8 cellular contexts compared by ENCODE assay signal in the genomic region with DNA sequence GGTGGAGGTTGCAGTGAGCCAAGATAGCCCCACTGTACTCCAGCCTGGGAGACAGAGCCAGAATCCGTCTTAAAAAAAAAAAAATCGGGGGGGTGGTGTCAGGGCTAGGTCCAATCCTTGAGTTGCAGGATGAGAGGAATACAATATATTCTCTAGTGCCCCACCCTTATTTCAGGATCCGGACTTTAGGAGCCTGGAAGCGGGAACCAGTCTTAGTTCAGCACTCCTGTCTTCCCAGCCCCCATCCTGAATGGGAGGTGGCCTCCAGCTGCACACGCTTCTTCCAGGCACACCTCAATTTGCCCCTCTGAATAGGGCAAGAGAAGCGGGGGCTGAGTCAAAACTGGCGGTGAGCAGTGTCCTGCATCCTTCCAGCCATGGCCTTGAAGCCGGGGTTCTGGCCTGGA. TPM values are rescaled to one million over a fixed set of nuclear protein-coding genes. Genes with fewer than 3 reads are reported as not detected.
DNase-seq lines count a peak whose midpoint lies in the region; ATAC-seq, FAIRE-seq and TF ChIP-seq lines count a peak whose summit lies in the region.

No MANE protein-coding gene starts in this region.

- POLR2A ChIA-PET in GM12878 (lab: Charles Lee), result interaction anchor here (0.7 to 8.0 kb wide), 6 partner anchors 19 to 316 kb away, joined by 3 to 100 read pairs (median 4); partner anchors contain the start of genes FBXL8, TMEM208 and TRADD

- peak overlapping the region; percentile 99 for H3K4me2 ChIP-seq in GM12878 (ENCODE audit: control insufficient read depth, insufficient read depth)

- ATAC-seq in GM12878 (no peak), upper lobe of left lung (ENCODE audit: low FRiP score in 2 of 2) (no peak), GM21526 (IDR thresholded peaks at IDR 0.05; ENCODE audit: low FRiP score, unreplicated experiment) (no peak)

- H3K36me3 ChIP-seq in GM12878 (ENCODE audit: control insufficient read depth in 2 of 2, insufficient read depth in 2 of 2, low read length in 1 of 2), result no peaks in the 10 kb centered on the region; a peak in 1 of 4 replicates
- no peaks in the 10 kb centered on the region for H3K36me3 ChIP-seq in upper lobe of left lung

- peaks cover 39% of the 10 kb centered on the region for H3K79me2 ChIP-seq in GM12878 (ENCODE audit: control insufficient read depth, insufficient read depth, low read length)

- H3K4me1 ChIP-seq in GM12878 (ENCODE audit: control insufficient read depth, insufficient read depth, low read length) (peaks cover 39% of the 10 kb centered on the region), upper lobe of left lung (peaks cover 68 to 75% (median 72%) of the 10 kb centered on the region in 4 donors)

- H3K9me3 Mint-ChIP-seq in activated naive CD4-positive, alpha-beta T cell treated with anti-CD3 and anti-CD28 coated beads, Interleukin-2, amount 10 ng/mL, durations not matched to agents 7 days and 5 days, result no peaks in the 10 kb centered on the region

- peak overlapping the region; percentile 55 for H2AFZ ChIP-seq in GM12878 (ENCODE audit: control insufficient read depth, low read depth, low read length)

- intact Hi-C loops in GM12878 (cut with micrococcal nuclease; ENCODE audit: unreplicated experiment), result loop anchor here (2.0 kb wide), 2 partner anchors 53 to 61 kb away; partner anchors contain the start of gene E2F4
- intact Hi-C loops in posterior vena cava (cut with DNase I), result no loop called here

- TF ChIP-seq EP300 in GM12878 (IDR thresholded peaks at IDR 0.05; ENCODE audit: borderline replicate concordance in 1 of 2, control insufficient read depth in 1 of 2, low read depth in 2 of 2, low read length in 2 of 2) (no peak), upper lobe of left lung (IDR thresholded peaks at IDR 0.05) (no peak)

- peak overlapping the region; percentile 97 for H3K4me3 ChIP-seq in GM12878
- peak overlapping the region; percentile 60 to 99 (median 94) for H3K4me3 ChIP-seq in upper lobe of left lung

- H3K4me1 Mint-ChIP-seq in activated naive CD4-positive, alpha-beta T cell treated with anti-CD3 and anti-CD28 coated beads, Interleukin-2, amount 10 ng/mL, durations not matched to agents 7 days and 5 days, result peaks cover 62% of the 10 kb centered on the region

- H4K20me1 ChIP-seq in GM12878 (ENCODE audit: control insufficient read depth, insufficient read depth), result no peaks in the 10 kb centered on the region

- no peak for TF ChIP-seq CTCF in GM12878 (IDR thresholded peaks at IDR 0.05 in 2 of 3, conservative IDR thresholded peaks at IDR 0.05 in 1 of 3; ENCODE audit: control insufficient read depth in 2 of 3, extremely low read depth in 1 of 3, insufficient read depth in 1 of 3, low read depth in 3 of 3, low read length in 3 of 3)
- no peak for TF ChIP-seq CTCF in upper lobe of left lung (IDR thresholded peaks at IDR 0.05)

- peaks cover 5% of the 10 kb centered on the region for H3K36me3 Mint-ChIP-seq in activated naive CD4-positive, alpha-beta T cell treated with anti-CD3 and anti-CD28 coated beads, Interleukin-2, amount 10 ng/mL, durations not matched to agents 7 days and 5 days

- H3K27ac ChIP-seq in GM12878 (ENCODE audit: control insufficient read depth, insufficient read depth) (peak overlapping the region; percentile 98), upper lobe of left lung (peak overlapping the region; percentile 93 to 96 (median 95))

- H3K4me3 Mint-ChIP-seq in activated naive CD4-positive, alpha-beta T cell treated with anti-CD3 and anti-CD28 coated beads, Interleukin-2, amount 10 ng/mL, durations not matched to agents 7 days and 5 days, result peak overlapping the region; percentile 77

- in situ Hi-C loops in GM12878 (cut with MboI), result no loop called here

- SMC1A ChIA-PET in GM12878 (lab: Charles Lee; ENCODE audit: uncharacterized antibody, unreplicated experiment), result interaction anchor here (1.1 to 4.1 kb wide), 6 partner anchors 8 to 75 kb away, joined by 3 to 21 read pairs (median 6); partner anchors contain the start of genes E2F4, NOL3 and TMEM208

- BruUV-seq in GM12878 (replicated peaks; lab: Mats Ljungman, UMichigan), result no TSS peak

- no peak for TF ChIP-seq RAD21 in GM12878 (IDR thresholded peaks at IDR 0.05; ENCODE audit: insufficient read depth, low read depth, low read length)

- no peak for DNase-seq in activated naive CD4-positive, alpha-beta T cell treated with anti-CD3 and anti-CD28 coated beads, Interleukin-2, amount 10 ng/mL, durations not matched to agents 7 days and 5 days
- no peak for DNase-seq in activated naive CD4-positive, alpha-beta T cell (lab: John Stamatoyannopoulos, UW)
- DNase-seq in GM12878 (ENCODE audit: low read depth, low spot score) (no peak), medulla oblongata (ENCODE audit: extremely low spot score) (peak; percentile 54), upper lobe of left lung (no peak), posterior vena cava (ENCODE audit: low spot score) (no peak), NCI-H2227 treated with DMSO at 0.1 percent for 48 hours (lab: John Stamatoyannopoulos, UW) (no peak)

- no peak overlapping the region for H3K27ac Mint-ChIP-seq in activated naive CD4-positive, alpha-beta T cell treated with anti-CD3 and anti-CD28 coated beads, Interleukin-2, amount 10 ng/mL, durations not matched to agents 7 days and 5 days

- H3K27me3 ChIP-seq in GM12878 (replicated peaks in 1 of 2; ENCODE audit: control insufficient read depth in 2 of 2, insufficient read depth in 2 of 2, low read length in 1 of 2) (no peaks in the 10 kb centered on the region; a peak in 1 of 4 replicates), upper lobe of left lung (peaks cover 0 to 6% (median 3%) of the 10 kb centered on the region in 4 donors)

- RAD21 ChIA-PET in GM12878 (lab: Charles Lee; ENCODE audit: unreplicated experiment), result interaction anchor here (0.8 to 4.6 kb wide), 8 partner anchors 9 to 318 kb away, joined by 3 to 35 read pairs (median 4); partner anchors contain the start of genes ATP6V0D1, E2F4 and TMEM208

- CTCF ChIA-PET in activated naive CD4-positive, alpha-beta T cell treated with anti-CD3 and anti-CD28 coated beads, Interleukin-2, amount 10 ng/mL, durations not matched to agents 7 days and 5 days (lab: Charles Lee), result interaction anchor here (0.8 to 6.4 kb wide), 5 partner anchors 15 to 216 kb away, joined by 3 to 34 read pairs (median 3); partner anchors contain the start of genes TMEM208 and ZDHHC1
- CTCF ChIA-PET in GM12878 (lab: Yijun Ruan, JAX), result interaction anchor here (0.7 to 4.9 kb wide), 11 partner anchors 15 to 293 kb away, joined by 3 to 29 read pairs (median 3); partner anchors contain the start of genes FBXL8, TMEM208 and TRADD

- peak overlapping the region; percentile 82 for H3K9ac ChIP-seq in GM12878 (ENCODE audit: control insufficient read depth, insufficient read depth, low read length)

- H3K9me3 ChIP-seq in GM12878 (replicated peaks; ENCODE audit: control insufficient read depth, insufficient read depth, low read length), result no peaks in the 10 kb centered on the region
- no peaks in the 10 kb centered on the region for H3K9me3 ChIP-seq in upper lobe of left lung

- no peak for FAIRE-seq in GM12878 (lab: Jason Lieb, UNC)

- peaks cover 32% of the 10 kb centered on the region for H3K27me3 Mint-ChIP-seq in activated naive CD4-positive, alpha-beta T cell treated with anti-CD3 and anti-CD28 coated beads, Interleukin-2, amount 10 ng/mL, durations not matched to agents 7 days and 5 days

- WGBS in GM12878 (ENCODE audit: insufficient coverage, insufficient replicate concordance, low lambda C conversion rate, missing lambda C conversion rate), result under 1% methylated on average over 8 of the region's 8 CpGs
- 16 to 23% methylated on average over 5 to 8 of the region's 8 CpGs for WGBS in upper lobe of left lung, 2 donors

- TF ChIP-seq POLR2A in GM12878 (IDR thresholded peaks at IDR 0.05; ENCODE audit: low read depth, low read length), result no peak
- TF ChIP-seq POLR2A in upper lobe of left lung (IDR thresholded peaks at IDR 0.05), result no peak

RNA-seq across cellular contexts. Expression of gene FHOD1, which starts 1.6 kb away (rescaled TPM):
- total RNA-seq in GM12878 (2013; cell fraction: nucleolus; rRNA removed), result 48.1 and 49.7 TPM in 2 replicates
- total RNA-seq in GM12878 (2014; rRNA removed) (26.0 and 31.7 TPM in 2 replicates), GM12878 (2014; rRNA removed; fragmentation: Illumina TruSeq; extraction: Trizol) (8.9 and 10.6 TPM in 2 replicates), GM12878 (2021) (65.6 and 65.7 TPM in 2 replicates), upper lobe of left lung (100 to 1,000 TPM in 2 of 6 donors, 10 to 100 TPM in 4; 26.0 to 310 (median 91.0) TPM), posterior vena cava (10 to 100 TPM; 23.8 to 32.9 TPM)
- polyA plus RNA-seq in GM12878 (2011; ENCODE audit: low read depth), result 18.0 TPM
- polyA plus RNA-seq in GM12878 (2011; rRNA removed) (11.7 and 20.9 TPM in 2 replicates), GM12878 (2014; fragmentation: Illumina TruSeq; extraction: Trizol) (10.0 and 18.5 TPM in 2 replicates), GM12878 (2014; fragmentation: Nextera tagmentation; extraction: Ambion mirVana) (10 to 100 TPM in 1 of 2 experiments, 1 to 10 TPM in 1; 9.0 to 17.7 TPM), GM12878 (2014; rRNA removed) (35.6 and 45.2 TPM in 2 replicates), GM12878 (2016; fragmentation: Nextera tagmentation; extraction: Ambion mirVana) (10 to 100 TPM; 13.6 to 14.4 TPM)
- polyA plus RNA-seq in GM12878 (2011; cell fraction: cytosol; rRNA removed), result 21.3 and 24.3 TPM in 2 replicates
- 229 and 274 TPM in 2 replicates for polyA plus RNA-seq in GM12878 (2011; cell fraction: nucleus; rRNA removed)
- polyA plus RNA-seq in GM12878 (2012), result 28.8 and 33.4 TPM in 2 replicates
- polyA minus RNA-seq in GM12878 (2011; rRNA and poly(A)+ RNA removed), result 17.7 and 20.1 TPM in 2 replicates
- polyA minus RNA-seq in GM12878 (2011; cell fraction: cytosol; rRNA and poly(A)+ RNA removed), result 13.9 and 23.9 TPM in 2 replicates
- 22.0 and 39.2 TPM in 2 replicates for polyA minus RNA-seq in GM12878 (2011; cell fraction: nucleus; rRNA and poly(A)+ RNA removed)

RNA-seq across cellular contexts. Expression of gene SLC9A5, which starts 3.1 kb away (rescaled TPM):
- total RNA-seq in GM12878 (2013; cell fraction: nucleolus; rRNA removed), result 4.8 and 5.2 TPM in 2 replicates
- 1.3 and 2.0 TPM in 2 replicates for total RNA-seq in GM12878 (2014; rRNA removed)
- total RNA-seq in GM12878 (2014; rRNA removed; fragmentation: Illumina TruSeq; extraction: Trizol), result 0.85 and 1.1 TPM in 2 replicates
- total RNA-seq in GM12878 (2021), result 2.4 and 3.2 TPM in 2 replicates
- polyA plus RNA-seq in GM12878 (2011; ENCODE audit: low read depth), result 0.75 TPM
- 4.8 and 5.7 TPM in 2 replicates for polyA plus RNA-seq in GM12878 (2011; rRNA removed)
- polyA plus RNA-seq in GM12878 (2011; cell fraction: cytosol; rRNA removed), result 6.0 and 7.4 TPM in 2 replicates
- 41.4 and 46.4 TPM in 2 replicates for polyA plus RNA-seq in GM12878 (2011; cell fraction: nucleus; rRNA removed)
- 1.8 and 1.9 TPM in 2 replicates for polyA plus RNA-seq in GM12878 (2012)
- polyA plus RNA-seq in GM12878 (2014; fragmentation: Illumina TruSeq; extraction: Trizol), result 1.1 and 1.5 TPM in 2 replicates
- under 1 TPM; 0.26 to 0.27 TPM for polyA plus RNA-seq in GM12878 (2014; fragmentation: Nextera tagmentation; extraction: Ambion mirVana)
- polyA plus RNA-seq in GM12878 (2014; rRNA removed), result 2.3 and 2.7 TPM in 2 replicates
- polyA plus RNA-seq in GM12878 (2016; fragmentation: Nextera tagmentation; extraction: Ambion mirVana), result 1 to 10 TPM; 1.4 to 1.5 TPM
- polyA minus RNA-seq in GM12878 (2011; rRNA and poly(A)+ RNA removed), result 3.9 and 7.1 TPM in 2 replicates
- 0.67 and 1.6 TPM in 2 replicates for polyA minus RNA-seq in GM12878 (2011; cell fraction: cytosol; rRNA and poly(A)+ RNA removed)
- polyA minus RNA-seq in GM12878 (2011; cell fraction: nucleus; rRNA and poly(A)+ RNA removed), result 10.3 and 10.4 TPM in 2 replicates
- total RNA-seq in upper lobe of left lung, result 10 to 100 TPM in 1 of 6 donors, 1 to 10 TPM in 4, under 1 TPM in 1; 0.76 to 28.3 (median 4.1) TPM
- 1 to 10 TPM in 1 of 2 donors, under 1 TPM in 1; 0.57 to 1.1 TPM for total RNA-seq in posterior vena cava

RNA-seq across cellular contexts. Expression of gene TMEM208, which starts 18.7 kb away (rescaled TPM):
- 22.6 and 25.6 TPM in 2 replicates for total RNA-seq in GM12878 (2013; cell fraction: nucleolus; rRNA removed)
- total RNA-seq in GM12878 (2014; rRNA removed) (37.9 and 48.4 TPM in 2 replicates), GM12878 (2014; rRNA removed; fragmentation: Illumina TruSeq; extraction: Trizol) (34.1 and 35.0 TPM in 2 replicates), GM12878 (2021) (45.9 and 46.8 TPM in 2 replicates), upper lobe of left lung (10 to 100 TPM; 21.1 to 50.6 (median 48.5) TPM), posterior vena cava (10 to 100 TPM; 25.1 to 33.1 TPM)
- polyA plus RNA-seq in GM12878 (2011; ENCODE audit: low read depth), result 30.4 TPM
- polyA plus RNA-seq in GM12878 (2011; rRNA removed) (27.8 and 39.4 TPM in 2 replicates), GM12878 (2014; fragmentation: Illumina TruSeq; extraction: Trizol) (25.1 and 42.6 TPM in 2 replicates), GM12878 (2014; fragmentation: Nextera tagmentation; extraction: Ambion mirVana) (100 to 1,000 TPM; 169 to 244 TPM), GM12878 (2014; rRNA removed) (51.1 and 59.8 TPM in 2 replicates), GM12878 (2016; fragmentation: Nextera tagmentation; extraction: Ambion mirVana) (100 to 1,000 TPM; 128 to 143 TPM)
- polyA plus RNA-seq in GM12878 (2011; cell fraction: cytosol; rRNA removed), result 57.1 and 59.1 TPM in 2 replicates
- 37.1 and 38.2 TPM in 2 replicates for polyA plus RNA-seq in GM12878 (2011; cell fraction: nucleus; rRNA removed)
- 48.9 and 50.2 TPM in 2 replicates for polyA plus RNA-seq in GM12878 (2012)
- 26.0 and 46.0 TPM in 2 replicates for polyA minus RNA-seq in GM12878 (2011; rRNA and poly(A)+ RNA removed)
- 6.2 and 8.0 TPM in 2 replicates for polyA minus RNA-seq in GM12878 (2011; cell fraction: cytosol; rRNA and poly(A)+ RNA removed)
- polyA minus RNA-seq in GM12878 (2011; cell fraction: nucleus; rRNA and poly(A)+ RNA removed), result 17.3 and 30.6 TPM in 2 replicates

RNA-seq across cellular contexts. Expression of gene PLEKHG4, which starts 33.7 kb away (rescaled TPM):
- total RNA-seq in GM12878 (2013; cell fraction: nucleolus; rRNA removed), result 2.0 and 3.3 TPM in 2 replicates
- 0.93 and 2.6 TPM in 2 replicates for total RNA-seq in GM12878 (2014; rRNA removed)
- 0.69 and 0.98 TPM in 2 replicates for total RNA-seq in GM12878 (2014; rRNA removed; fragmentation: Illumina TruSeq; extraction: Trizol)
- 1.0 and 3.1 TPM in 2 replicates for total RNA-seq in GM12878 (2021)
- polyA plus RNA-seq in GM12878 (2011; ENCODE audit: low read depth), result 0.24 TPM
- polyA plus RNA-seq in GM12878 (2011; rRNA removed), result 0.59 and 1.4 TPM in 2 replicates
- 2.4 and 3.0 TPM in 2 replicates for polyA plus RNA-seq in GM12878 (2011; cell fraction: cytosol; rRNA removed)
- polyA plus RNA-seq in GM12878 (2011; cell fraction: nucleus; rRNA removed), result 15.8 and 16.0 TPM in 2 replicates
- 0.39 and 0.42 TPM in 2 replicates for polyA plus RNA-seq in GM12878 (2012)
- 0.54 TPM in 1 of 2 replicates, not detected in the other for polyA plus RNA-seq in GM12878 (2014; fragmentation: Illumina TruSeq; extraction: Trizol)
- under 1 TPM; 0.14 to 0.24 TPM for polyA plus RNA-seq in GM12878 (2014; fragmentation: Nextera tagmentation; extraction: Ambion mirVana)
- 1.7 and 1.8 TPM in 2 replicates for polyA plus RNA-seq in GM12878 (2014; rRNA removed)
- 1 to 10 TPM in 1 of 2 experiments, under 1 TPM in 1; 0.64 to 1.1 TPM for polyA plus RNA-seq in GM12878 (2016; fragmentation: Nextera tagmentation; extraction: Ambion mirVana)
- 0.88 and 1.8 TPM in 2 replicates for polyA minus RNA-seq in GM12878 (2011; rRNA and poly(A)+ RNA removed)
- polyA minus RNA-seq in GM12878 (2011; cell fraction: cytosol; rRNA and poly(A)+ RNA removed), result 2.1 and 5.0 TPM in 2 replicates
- 3.3 and 4.5 TPM in 2 replicates for polyA minus RNA-seq in GM12878 (2011; cell fraction: nucleus; rRNA and poly(A)+ RNA removed)
- total RNA-seq in upper lobe of left lung, result 10 to 100 TPM; 13.4 to 39.8 (median 16.5) TPM
- 1 to 10 TPM; 3.2 to 5.4 TPM for total RNA-seq in posterior vena cava

RNA-seq across cellular contexts. Expression of gene ELMO3, which starts 46.7 kb away (rescaled TPM):
- 7.4 and 7.7 TPM in 2 replicates for total RNA-seq in GM12878 (2013; cell fraction: nucleolus; rRNA removed)
- total RNA-seq in GM12878 (2014; rRNA removed) (2.9 and 3.3 TPM in 2 replicates), GM12878 (2014; rRNA removed; fragmentation: Illumina TruSeq; extraction: Trizol) (0.83 and 0.85 TPM in 2 replicates), GM12878 (2021) (4.7 TPM in 2 replicates), upper lobe of left lung (10 to 100 TPM; 17.4 to 26.2 (median 24.4) TPM), posterior vena cava (1 to 10 TPM in 1 of 2 donors, under 1 TPM in 1; 0.93 to 1.2 TPM)
- polyA plus RNA-seq in GM12878 (2011; ENCODE audit: low read depth), result 0.55 TPM
- polyA plus RNA-seq in GM12878 (2011; rRNA removed) (1.4 and 2.3 TPM in 2 replicates), GM12878 (2014; fragmentation: Illumina TruSeq; extraction: Trizol) (0.08 and 0.46 TPM in 2 replicates), GM12878 (2014; fragmentation: Nextera tagmentation; extraction: Ambion mirVana) (under 1 TPM in 1 of 2 experiments, not detected in 1; 0.05 TPM), GM12878 (2014; rRNA removed) (4.2 and 4.6 TPM in 2 replicates), GM12878 (2016; fragmentation: Nextera tagmentation; extraction: Ambion mirVana) (under 1 TPM; 0.64 to 0.96 TPM)
- polyA plus RNA-seq in GM12878 (2011; cell fraction: cytosol; rRNA removed), result 2.3 and 4.2 TPM in 2 replicates
- 33.6 and 41.6 TPM in 2 replicates for polyA plus RNA-seq in GM12878 (2011; cell fraction: nucleus; rRNA removed)
- polyA plus RNA-seq in GM12878 (2012), result 2.2 and 2.3 TPM in 2 replicates
- polyA minus RNA-seq in GM12878 (2011; rRNA and poly(A)+ RNA removed), result 0.44 and 1.9 TPM in 2 replicates
- polyA minus RNA-seq in GM12878 (2011; cell fraction: cytosol; rRNA and poly(A)+ RNA removed), result 0.80 TPM in 1 of 2 replicates, not detected in the other
- polyA minus RNA-seq in GM12878 (2011; cell fraction: nucleus; rRNA and poly(A)+ RNA removed), result 4.0 and 7.6 TPM in 2 replicates
